3 cellular contexts compared by ENCODE assay signal in the genomic region with DNA sequence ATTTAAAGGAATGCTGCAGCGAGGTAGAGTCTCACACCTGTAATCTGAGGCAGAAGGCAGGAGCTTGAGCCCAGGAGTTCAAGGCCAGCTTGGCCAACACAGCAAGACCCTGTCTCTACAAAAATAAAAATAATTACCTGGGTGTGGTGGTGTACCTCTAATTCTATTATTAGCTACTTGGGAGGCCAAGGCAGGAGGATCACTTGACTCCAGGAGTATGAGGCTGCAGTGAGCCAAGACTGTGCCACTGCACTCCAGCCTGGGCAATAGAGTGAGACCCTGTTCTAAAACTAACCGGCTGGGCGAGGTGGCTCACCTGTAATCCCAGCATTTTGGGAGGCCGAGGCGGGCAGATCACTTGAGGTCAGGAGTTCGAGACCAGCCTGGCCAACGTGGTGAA. TPM values are rescaled to one million over a fixed set of nuclear protein-coding genes. Genes with fewer than 3 reads are reported as not detected.
"Had no signal": no experiment of that assay in that cellular context is flagged by ENCODE, and none has a peak within 500 bp of the region (broad histone marks: within the 10 kb centered on the region; RNA-seq: fewer than 3 reads in every experiment).

No MANE protein-coding gene starts in this region.

RNA-seq across cellular contexts. Expression of a gene that starts 57.7 kb away (rescaled TPM):
- total RNA-seq: myocyte; naive thymus-derived CD8-positive, alpha-beta T cell had no signal
- polyA plus RNA-seq: naive thymus-derived CD4-positive, alpha-beta T cell; naive thymus-derived CD8-positive, alpha-beta T cell had no signal
